ENCODE assay signal across 8 cellular contexts in the genomic region with DNA sequence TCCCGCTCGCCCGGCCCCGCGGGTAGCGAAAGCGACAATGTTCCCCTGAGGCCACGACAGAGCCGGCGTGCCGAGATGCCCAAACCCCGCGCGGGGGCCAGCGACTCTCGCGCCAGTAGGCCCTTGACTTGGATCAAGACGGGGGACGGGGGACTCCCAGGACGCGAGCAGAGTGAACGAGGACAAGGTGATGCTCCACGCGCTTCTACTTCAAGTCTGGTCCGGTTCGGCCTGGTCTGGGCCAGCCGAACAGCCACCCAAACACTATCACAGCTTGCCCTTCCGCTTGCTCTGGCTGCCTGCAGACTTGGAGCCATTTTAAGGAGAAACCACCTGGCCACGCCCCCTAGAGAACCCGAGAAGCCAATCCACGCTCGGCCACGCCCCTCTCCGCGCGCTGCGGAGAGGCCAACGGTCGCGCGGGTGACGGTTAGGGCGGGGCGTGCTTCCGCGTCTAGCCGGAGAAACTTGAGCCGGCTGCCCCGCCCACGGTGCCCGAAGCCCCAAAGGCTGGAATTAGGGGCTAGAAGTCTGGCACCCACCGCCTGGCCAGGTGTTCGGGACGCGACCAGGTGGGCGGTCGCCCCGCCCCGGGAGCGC. TPM values are rescaled to one million over a fixed set of nuclear protein-coding genes. Genes with fewer than 3 reads are reported as not detected.
DNase-seq lines count a peak whose midpoint lies in the region; ATAC-seq and TF ChIP-seq lines count a peak whose summit lies in the region.

No MANE protein-coding gene starts in this region.

- H4K20me1 ChIP-seq in BLaER1 treated with 17β-estradiol and CSF1 and Interleukin-3, amounts not matched to agents 10 nM and 100 nM, result peaks cover 6 to 56% (median 53%) of the 10 kb centered on the region in 11 experiments; a peak in 20 of 22 replicates

- peaks cover 60 to 70% (median 65%) of the 10 kb centered on the region in 10 experiments for H3K4me1 ChIP-seq in BLaER1 treated with 17β-estradiol and CSF1 and Interleukin-3, amounts not matched to agents 10 nM and 100 nM
- H3K4me1 ChIP-seq in colonic mucosa, result peaks cover 20% of the 10 kb centered on the region

- H3K36me3 Mint-ChIP-seq in activated CD4-positive, alpha-beta T cell treated with anti-CD3 and anti-CD28 coated beads, Interleukin-2, amount 10 ng/mL, durations not matched to agents 24 days and 14 days (ENCODE audit: low read depth), result peaks cover 44% of the 10 kb centered on the region

- ATAC-seq in GM19328 (IDR thresholded peaks at IDR 0.05; ENCODE audit: unreplicated experiment), result peak; percentile 47
- ATAC-seq in HG03469 (IDR thresholded peaks at IDR 0.05; ENCODE audit: unreplicated experiment), result peak; percentile 29

- no peaks in the 10 kb centered on the region for H3K27me3 Mint-ChIP-seq in activated CD4-positive, alpha-beta T cell treated with anti-CD3 and anti-CD28 coated beads, Interleukin-2, amount 10 ng/mL, durations not matched to agents 24 days and 14 days

- H3K4me2 ChIP-seq in BLaER1 treated with 17β-estradiol and CSF1 and Interleukin-3, amounts not matched to agents 10 nM and 100 nM, result peak overlapping the region; percentile 96 to 100 (median 99)

- H3K9ac ChIP-seq in BLaER1 treated with 17β-estradiol and CSF1 and Interleukin-3, amounts not matched to agents 10 nM and 100 nM, result peak overlapping the region; percentile 98 to 100 (median 99)
- H3K9ac ChIP-seq in colonic mucosa (ENCODE audit: low read depth in 2 of 2, low read length in 2 of 2), result peak overlapping the region; percentile 97 to 98

- DNase-seq in NCI-H526 (lab: John Stamatoyannopoulos, UW) (peak; percentile 96 to 100), colonic mucosa (peak; percentile 100), left kidney (ENCODE audit: low read depth, low spot score) (peak; percentile 99)
- peak; percentile 100 for DNase-seq in activated CD4-positive, alpha-beta T cell treated with anti-CD3 and anti-CD28 coated beads, Interleukin-2, amount 10 ng/mL, durations not matched to agents 24 days and 14 days
- DNase-seq in stimulated activated CD4-positive, alpha-beta T cell treated with anti-CD3 and anti-CD28 coated beads, Interleukin-1b, Interleukin-23, amount 100 ng/mL, for 48 hours, result peak; percentile 97

- H3K4me3 Mint-ChIP-seq in activated CD4-positive, alpha-beta T cell treated with anti-CD3 and anti-CD28 coated beads, Interleukin-2, amount 10 ng/mL, durations not matched to agents 24 days and 14 days, result peak overlapping the region; percentile 96

- intact Hi-C loops in activated CD4-positive, alpha-beta T cell treated with anti-CD3 and anti-CD28 coated beads, Interleukin-2, amount 10 ng/mL, durations not matched to agents 24 days and 14 days (cut with micrococcal nuclease), result loop anchor here (1.0 to 10.0 kb wide), 5 partner anchors 8 to 837 kb away; a partner anchor contains a TSS
- intact Hi-C loops in colonic mucosa (cut with DNase I), result no loop called here

- peaks cover 33% of the 10 kb centered on the region for H3K4me1 Mint-ChIP-seq in activated CD4-positive, alpha-beta T cell treated with anti-CD3 and anti-CD28 coated beads, Interleukin-2, amount 10 ng/mL, durations not matched to agents 24 days and 14 days

- no peaks in the 10 kb centered on the region for H3K9me3 Mint-ChIP-seq in activated CD4-positive, alpha-beta T cell treated with anti-CD3 and anti-CD28 coated beads, Interleukin-2, amount 10 ng/mL, durations not matched to agents 24 days and 14 days

- H3K27ac ChIP-seq in BLaER1 treated with 17β-estradiol and CSF1 and Interleukin-3, amounts not matched to agents 10 nM and 100 nM, result peak overlapping the region; percentile 96 to 100 (median 99)
- peak overlapping the region; percentile 100 for H3K27ac ChIP-seq in colonic mucosa

- peak overlapping the region; percentile 98 for H3K27ac Mint-ChIP-seq in activated CD4-positive, alpha-beta T cell treated with anti-CD3 and anti-CD28 coated beads, Interleukin-2, amount 10 ng/mL, durations not matched to agents 24 days and 14 days

- no peak for TF ChIP-seq CTCF in colonic mucosa (IDR thresholded peaks at IDR 0.05)

- peaks cover 38 to 45% (median 41%) of the 10 kb centered on the region in 11 experiments for H3K36me3 ChIP-seq in BLaER1 treated with 17β-estradiol and CSF1 and Interleukin-3, amounts not matched to agents 10 nM and 100 nM
- H3K36me3 ChIP-seq in colonic mucosa, result peaks cover 4% of the 10 kb centered on the region

- H3K27me3 ChIP-seq in BLaER1 treated with 17β-estradiol and CSF1 and Interleukin-3, amounts not matched to agents 10 nM and 100 nM, result no peaks in the 10 kb centered on the region
- H3K27me3 ChIP-seq in colonic mucosa, result no peaks in the 10 kb centered on the region

- no peaks in the 10 kb centered on the region for H3K9me3 ChIP-seq in BLaER1 treated with 17β-estradiol and CSF1 and Interleukin-3, amounts not matched to agents 10 nM and 100 nM (replicated peaks in 1 of 11)
- H3K9me3 ChIP-seq in colonic mucosa, result no peaks in the 10 kb centered on the region

- H3K4me3 ChIP-seq in BLaER1 treated with 17β-estradiol and CSF1 and Interleukin-3, amounts not matched to agents 10 nM and 100 nM, result peak overlapping the region; percentile 74 to 99 (median 92)
- H3K4me3 ChIP-seq in colonic mucosa, result peak overlapping the region; percentile 92

RNA-seq across cellular contexts. Expression of a gene that starts 0.6 kb away (rescaled TPM):
- 123 and 126 TPM in 2 replicates for total RNA-seq in activated CD4-positive, alpha-beta T cell treated with anti-CD3 and anti-CD28 coated beads, Interleukin-2, amount 10 ng/mL, durations not matched to agents 24 days and 14 days
- total RNA-seq in colonic mucosa, result 10 to 100 TPM; 62.2 to 98.4 TPM

RNA-seq across cellular contexts. Expression of a gene that starts 2.9 kb away (rescaled TPM):
- total RNA-seq in activated CD4-positive, alpha-beta T cell treated with anti-CD3 and anti-CD28 coated beads, Interleukin-2, amount 10 ng/mL, durations not matched to agents 24 days and 14 days, result 31.5 and 36.6 TPM in 2 replicates
- total RNA-seq in colonic mucosa, result 10 to 100 TPM; 22.0 to 23.5 TPM

RNA-seq across cellular contexts. Expression of a gene that starts 7.9 kb away (rescaled TPM):
- 490 and 496 TPM in 2 replicates for total RNA-seq in activated CD4-positive, alpha-beta T cell treated with anti-CD3 and anti-CD28 coated beads, Interleukin-2, amount 10 ng/mL, durations not matched to agents 24 days and 14 days
- total RNA-seq in colonic mucosa, result 100 to 1,000 TPM; 126 to 249 TPM

RNA-seq across cellular contexts. Expression of a gene that starts 14.1 kb away (rescaled TPM):
- total RNA-seq in activated CD4-positive, alpha-beta T cell treated with anti-CD3 and anti-CD28 coated beads, Interleukin-2, amount 10 ng/mL, durations not matched to agents 24 days and 14 days, result 141 and 153 TPM in 2 replicates
- total RNA-seq in colonic mucosa, result 100 to 1,000 TPM in 1 of 2 donors, 10 to 100 TPM in 1; 92.3 to 150 TPM

RNA-seq across cellular contexts. Expression of a gene that starts 31.3 kb away (rescaled TPM):
- 33.9 and 38.3 TPM in 2 replicates for total RNA-seq in activated CD4-positive, alpha-beta T cell treated with anti-CD3 and anti-CD28 coated beads, Interleukin-2, amount 10 ng/mL, durations not matched to agents 24 days and 14 days
- total RNA-seq in colonic mucosa, result 10 to 100 TPM; 34.9 to 73.9 TPM

Comparison
In these comparisons a context has a peak if more than half of its experiments do, and no peak if none do; other contexts are left out.
1. Peak in every context shown above with its lines: DNase-seq, ATAC-seq, H3K4me3 ChIP-seq and H3K27ac ChIP-seq.